In the genomic region with DNA sequence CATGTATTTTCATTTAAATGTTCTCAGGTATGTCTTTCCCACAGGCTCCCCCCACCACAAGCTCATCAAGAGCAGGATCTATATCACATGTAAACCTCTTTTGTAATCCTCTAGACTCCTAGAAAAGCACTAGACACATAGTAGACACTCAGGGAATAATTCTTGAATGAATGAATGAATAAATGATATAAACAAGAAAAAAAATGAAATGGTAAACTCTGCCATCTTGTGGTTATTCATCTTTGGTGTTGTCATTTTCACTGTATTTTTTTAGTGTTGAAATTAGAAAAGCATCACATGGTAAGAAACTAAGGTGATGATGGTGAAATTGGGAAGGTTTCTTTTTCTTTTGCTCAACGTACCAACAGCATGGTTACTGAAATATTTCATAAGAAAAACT, we compare ENCODE assay signal across 12 cellular contexts. TPM values are rescaled to one million over a fixed set of nuclear protein-coding genes. Genes with fewer than 3 reads are reported as not detected.
DNase-seq lines count a peak whose midpoint lies in the region; ATAC-seq, FAIRE-seq and TF ChIP-seq lines count a peak whose summit lies in the region.
"Had no signal": no experiment of that assay in that cellular context is flagged by ENCODE, and none has a peak within 500 bp of the region (broad histone marks: within the 10 kb centered on the region; RNA-seq: fewer than 3 reads in every experiment).

No MANE protein-coding gene starts in this region.

- H3K27me3 Mint-ChIP-seq in type B pancreatic cell: no peaks in the 10 kb centered on the region
- H3K27me3 Mint-ChIP-seq: progenitor cell of endocrine pancreas had no signal

- no peak for FAIRE-seq in urothelium cell line (lab: Jason Lieb, UNC)

- intact Hi-C loops in left ventricle myocardium inferior (cut with micrococcal nuclease): no loop called here

- H3K4me3 ChIP-seq in left ventricle myocardium inferior (no peak overlapping the region), right atrium auricular region (no peak overlapping the region)

- no peaks in the 10 kb centered on the region for H3K4me1 ChIP-seq in left ventricle myocardium inferior
- no peaks in the 10 kb centered on the region for H3K4me1 ChIP-seq in right atrium auricular region

- H3K4me1 Mint-ChIP-seq in type B pancreatic cell (ENCODE audit: unreplicated experiment): no peaks in the 10 kb centered on the region

- DNase-seq in left ventricle myocardium inferior (no peak), right atrium auricular region (ENCODE audit: low spot score) (no peak), NCI-H460 (ENCODE audit: extremely low read depth, low read depth) (peak; percentile 35), fibroblast of gingiva (ENCODE audit: low read depth) (peak; percentile 14), type B pancreatic cell (ENCODE audit: extremely low spot score, unreplicated experiment) (no peak), urothelium cell line (ENCODE audit: low spot score) (no peak)
- DNase-seq: activated CD4-positive, alpha-beta T cell treated with anti-CD3 and anti-CD28 coated beads, Interleukin-2, amount 50 U/mL, for 4 hours; NCI-H2081 treated with DMSO at 0.1 percent for 48 hours had no signal

- no peaks in the 10 kb centered on the region for H3K36me3 ChIP-seq in left ventricle myocardium inferior
- no peaks in the 10 kb centered on the region for H3K36me3 ChIP-seq in right atrium auricular region

- no peaks in the 10 kb centered on the region for H3K9me3 Mint-ChIP-seq in type B pancreatic cell

- H3K27ac Mint-ChIP-seq in type B pancreatic cell: no peak overlapping the region
- H3K27ac Mint-ChIP-seq: progenitor cell of endocrine pancreas had no signal

- no peak overlapping the region for H3K27ac ChIP-seq in left ventricle myocardium inferior (replicated peaks)
- no peak overlapping the region for H3K27ac ChIP-seq in right atrium auricular region
- H3K27ac ChIP-seq: epithelial cell of prostate had no signal

- H3K27me3 ChIP-seq in left ventricle myocardium inferior (ENCODE audit: low read depth): no peaks in the 10 kb centered on the region
- H3K27me3 ChIP-seq in right atrium auricular region: no peaks in the 10 kb centered on the region

- H3K9me3 ChIP-seq in left ventricle myocardium inferior (replicated peaks) (no peaks in the 10 kb centered on the region), right atrium auricular region (no peaks in the 10 kb centered on the region)

- H3K36me3 Mint-ChIP-seq in type B pancreatic cell: no peaks in the 10 kb centered on the region

- H3K4me3 Mint-ChIP-seq in type B pancreatic cell: no peak overlapping the region

- no peak for ATAC-seq in GM21529 (IDR thresholded peaks at IDR 0.05; ENCODE audit: unreplicated experiment)
- no peak for ATAC-seq in HG03469 (IDR thresholded peaks at IDR 0.05; ENCODE audit: unreplicated experiment)

- TF ChIP-seq CTCF in left ventricle myocardium inferior (IDR thresholded peaks at IDR 0.05; ENCODE audit: borderline replicate concordance): peak; percentile 39
- peak in 1 of 2 donors; percentile 40 for TF ChIP-seq CTCF in right atrium auricular region (IDR thresholded peaks at IDR 0.05)
- peak; percentile 46 for TF ChIP-seq CTCF in type B pancreatic cell (conservative IDR thresholded peaks at IDR 0.05)

RNA-seq across cellular contexts. Expression of gene C1GALT1C1, which starts 34.2 kb away (rescaled TPM):
- total RNA-seq in left ventricle myocardium inferior: 19.7 TPM
- total RNA-seq in right atrium auricular region: 10 to 100 TPM; 24.0 to 31.4 TPM
- 35.2 and 38.1 TPM in 2 replicates for total RNA-seq in NCI-H460 (2014; rRNA removed; shearing (Covaris generic))
- 62.4 and 64.5 TPM in 2 replicates for polyA plus RNA-seq in NCI-H460 (2014; cell fraction: nucleus; rRNA removed)
- total RNA-seq in type B pancreatic cell (ENCODE audit: low replicate concordance): 18.0 and 30.1 TPM in 2 replicates

Comparison
In these comparisons a context has a peak if more than half of its experiments do, and no peak if none do; other contexts are left out.
1. DNase-seq: peak in NCI-H460 (single experiment) and fibroblast of gingiva (single experiment); none in left ventricle myocardium inferior (single experiment), right atrium auricular region (single experiment), type B pancreatic cell (single experiment) and urothelium cell line (single experiment).